23 cellular contexts compared by ENCODE assay signal in the genomic region with DNA sequence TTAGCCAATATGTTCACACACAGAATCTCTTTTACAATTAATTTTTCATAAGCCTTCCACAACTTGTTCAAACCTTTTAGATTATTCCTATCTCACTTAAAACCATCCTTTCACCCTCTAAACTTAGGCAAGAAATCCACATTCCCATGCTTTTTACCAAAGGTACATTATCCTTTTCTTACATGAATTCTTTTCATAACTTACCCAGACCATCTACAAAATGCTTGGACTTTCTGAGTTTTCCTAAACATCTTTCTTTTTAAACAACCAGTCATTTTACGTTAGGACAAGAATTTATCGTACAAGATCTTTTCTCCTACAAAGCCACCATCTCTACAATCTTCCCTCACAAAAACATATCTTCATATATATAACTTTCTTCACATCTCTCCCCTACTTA.
"Had no signal": no experiment of that assay in that cellular context is flagged by ENCODE, and none has a peak within 500 bp of the region (broad histone marks: within the 10 kb centered on the region; RNA-seq: fewer than 3 reads in every experiment).

No MANE protein-coding gene starts in this region.

- DNase-seq: activated CD4-positive, alpha-beta T cell treated with anti-CD3 and anti-CD28 coated beads for 4 hours; activated CD8-positive, alpha-beta memory T cell treated with anti-CD3 and anti-CD28 coated beads, Interleukin-2, amount 50 U/mL, for 4 hours; activated CD8-positive, alpha-beta T cell treated with anti-CD3 and anti-CD28 coated beads for 36 hours; activated gamma-delta T cell treated with Interleukin-2 at 50 U/mL for 16 hours; activated naive CD4-positive, alpha-beta T cell treated with anti-CD3 and anti-CD28 coated beads, Interleukin-2, amount 10 ng/mL, durations not matched to agents 7 days and 5 days; activated naive CD8-positive, alpha-beta T cell treated with anti-CD3 and anti-CD28 coated beads, Interleukin-2, amount 10 ng/mL, durations not matched to agents 7 days and 5 days; activated T-cell treated with anti-CD3 and anti-CD28 coated beads, Interleukin-2, amount 50 U/mL, for 72 hours; adrenal gland; anterior cingulate cortex; colonic mucosa; NCI-H1048; NCI-H2029; NCI-H2107; NCI-H2171 treated with DMSO at 0.1 percent for 48 hours; NCI-H226; NCI-H526; NCI-H774; Peyer's patch; SHP77; SW 1271 had no signal

- H3K27me3 ChIP-seq: adrenal gland, colonic mucosa, Peyer's patch, SJSA1 had no signal

- H3K9me3 ChIP-seq: adrenal gland, colonic mucosa, Peyer's patch had no signal

- ATAC-seq: activated CD4-positive, CD25-positive, alpha-beta regulatory T cell treated with anti-CD3 and anti-CD28 coated beads, Interleukin-2, amount 50 U/mL, for 24 hours; activated CD8-positive, alpha-beta T cell treated with anti-CD3 and anti-CD28 coated beads for 36 hours; activated T-cell treated with anti-CD3 and anti-CD28 coated beads, Interleukin-2, amount 50 U/mL, for 72 hours; SK-N-SH treated with all-trans-retinoic acid at 6 μM for 48 hours had no signal

- H3K4me3 ChIP-seq: adrenal gland, colonic mucosa, Peyer's patch, SJSA1 had no signal

- H3K4me1 ChIP-seq: adrenal gland, colonic mucosa, Peyer's patch, SJSA1 had no signal

- H3K27ac ChIP-seq: adrenal gland, colonic mucosa, Peyer's patch, SJSA1 had no signal
